25 cellular contexts compared by ENCODE assay signal in the genomic region with DNA sequence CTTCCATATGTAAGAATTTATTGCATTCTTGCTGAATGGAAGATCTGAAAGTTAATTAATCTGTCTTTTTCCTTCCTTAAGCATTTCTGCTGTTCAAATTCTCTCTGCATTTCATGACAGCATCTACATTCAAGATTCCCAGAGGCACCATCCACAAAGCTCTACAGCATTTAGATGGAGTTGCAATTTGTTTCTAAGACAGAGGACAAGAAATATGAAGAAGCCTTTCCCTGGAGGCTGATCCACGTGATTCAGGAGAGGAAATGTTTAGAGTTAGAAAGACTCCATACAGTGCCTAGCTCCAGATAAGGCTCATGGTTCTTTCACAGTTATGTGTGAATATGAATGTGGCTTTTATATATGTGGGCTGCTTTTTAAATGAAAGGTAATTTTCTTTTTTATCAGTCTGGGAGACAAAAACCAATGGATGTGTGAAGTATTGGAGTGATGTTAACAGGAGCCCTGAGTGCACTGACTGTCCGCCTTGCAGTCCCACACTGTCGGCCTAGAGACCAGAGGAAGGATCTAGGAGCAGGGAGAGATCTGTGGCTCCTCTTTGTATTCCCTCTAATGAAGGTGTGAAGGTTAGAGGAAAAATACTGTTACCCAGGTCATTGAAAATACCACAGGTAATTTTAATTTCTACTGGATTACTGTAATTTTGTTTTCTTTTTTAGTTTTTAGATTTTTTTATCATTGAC.
"Had no signal": no experiment of that assay in that cellular context is flagged by ENCODE, and none has a peak within 500 bp of the region (broad histone marks: within the 10 kb centered on the region; RNA-seq: fewer than 3 reads in every experiment).

No MANE protein-coding gene starts in this region.

- H3K27ac ChIP-seq: brain microvascular endothelial cell, left lung, tibial nerve, uterus had no signal

- H3K4me3 ChIP-seq: left lung, lung, tibial nerve, uterus had no signal

- H3K36me3 Mint-ChIP-seq: activated naive CD4-positive, alpha-beta T cell treated with anti-CD3 and anti-CD28 coated beads, Interleukin-2, amount 50 U/mL, for 24 hours; immature natural killer cell; mesothelial cell of epicardium; natural killer cell; stimulated activated effector memory CD8-positive, alpha-beta T cell treated with anti-CD3 and anti-CD28 coated beads, Interleukin-12 subunit alpha, Interleukin-12 subunit beta, amount 100 ng/mL, for 72 hours had no signal

- H3K9me3 Mint-ChIP-seq: activated CD4-positive, alpha-beta T cell treated with anti-CD3 and anti-CD28 coated beads, Interleukin-2, amount 10 ng/mL, durations not matched to agents 7 days and 5 days; activated naive CD4-positive, alpha-beta T cell treated with anti-CD3 and anti-CD28 coated beads, Interleukin-2, amount 50 U/mL, for 24 hours; dendritic cell treated with granulocyte-macrophage colony-stimulating factor and Interleukin-4, amounts not matched to agents 40 ng/mL and 50 ng/mL, for 4 days; immature natural killer cell; natural killer cell; stimulated activated effector memory CD8-positive, alpha-beta T cell treated with anti-CD3 and anti-CD28 coated beads, Interleukin-12 subunit alpha, Interleukin-12 subunit beta, amount 100 ng/mL, for 72 hours; stimulated activated naive CD8-positive, alpha-beta T cell treated with anti-CD3 and anti-CD28 coated beads, Interleukin-15, amount 100 ng/mL, for 72 hours had no signal

- H3K4me3 Mint-ChIP-seq: activated CD4-positive, alpha-beta T cell treated with anti-CD3 and anti-CD28 coated beads, Interleukin-2, amount 10 ng/mL, durations not matched to agents 7 days and 5 days; activated naive CD4-positive, alpha-beta T cell treated with anti-CD3 and anti-CD28 coated beads, Interleukin-2, amount 50 U/mL, for 24 hours; dendritic cell treated with granulocyte-macrophage colony-stimulating factor and Interleukin-4, amounts not matched to agents 40 ng/mL and 50 ng/mL, for 4 days; immature natural killer cell; mesothelial cell of epicardium; natural killer cell; stimulated activated effector memory CD8-positive, alpha-beta T cell treated with anti-CD3 and anti-CD28 coated beads, Interleukin-12 subunit alpha, Interleukin-12 subunit beta, amount 100 ng/mL, for 72 hours; stimulated activated naive CD8-positive, alpha-beta T cell treated with anti-CD3 and anti-CD28 coated beads, Interleukin-15, amount 100 ng/mL, for 72 hours; T-helper 17 cell had no signal

- DNase-seq: activated CD4-positive, alpha-beta T cell treated with anti-CD3 and anti-CD28 coated beads, Interleukin-2, amount 10 ng/mL, durations not matched to agents 7 days and 5 days; activated gamma-delta T cell treated with Interleukin-2 at 50 U/mL for 16 hours; activated T-cell treated with anti-CD3 and anti-CD28 coated beads, Interleukin-2, amount 50 U/mL, for 1 hour; aorta; brain microvascular endothelial cell; caudate nucleus; effector CD4-positive, alpha-beta T cell; erythroblast; foreskin melanocyte; immature natural killer cell; kidney glomerular epithelial cell; left lung; natural killer cell; nucleus accumbens; small intestine; stimulated activated CD4-positive, alpha-beta T cell treated with anti-CD3 and anti-CD28 coated beads, Interleukin-2, amount 100 ng/mL, for 24 hours; stimulated activated naive CD8-positive, alpha-beta T cell treated with anti-CD3 and anti-CD28 coated beads, Interleukin-15, amount 100 ng/mL, for 72 hours; T-helper 17 cell; uterus had no signal

- H3K27me3 Mint-ChIP-seq: activated naive CD4-positive, alpha-beta T cell treated with anti-CD3 and anti-CD28 coated beads, Interleukin-2, amount 50 U/mL, for 24 hours; dendritic cell treated with granulocyte-macrophage colony-stimulating factor and Interleukin-4, amounts not matched to agents 40 ng/mL and 50 ng/mL, for 4 days; stimulated activated naive CD8-positive, alpha-beta T cell treated with anti-CD3 and anti-CD28 coated beads, Interleukin-15, amount 100 ng/mL, for 72 hours had no signal

- H3K4me1 Mint-ChIP-seq: activated CD4-positive, alpha-beta T cell treated with anti-CD3 and anti-CD28 coated beads, Interleukin-2, amount 10 ng/mL, durations not matched to agents 7 days and 5 days; activated naive CD4-positive, alpha-beta T cell treated with anti-CD3 and anti-CD28 coated beads, Interleukin-2, amount 50 U/mL, for 24 hours; immature natural killer cell; mesothelial cell of epicardium; natural killer cell; stimulated activated effector memory CD8-positive, alpha-beta T cell treated with anti-CD3 and anti-CD28 coated beads, Interleukin-12 subunit alpha, Interleukin-12 subunit beta, amount 100 ng/mL, for 72 hours; stimulated activated naive CD8-positive, alpha-beta T cell treated with anti-CD3 and anti-CD28 coated beads, Interleukin-15, amount 100 ng/mL, for 72 hours; T-helper 17 cell had no signal

- H3K9me3 ChIP-seq: left lung, tibial nerve, uterus had no signal

- H3K27ac Mint-ChIP-seq: activated CD4-positive, alpha-beta T cell treated with anti-CD3 and anti-CD28 coated beads, Interleukin-2, amount 10 ng/mL, durations not matched to agents 7 days and 5 days; activated naive CD4-positive, alpha-beta T cell treated with anti-CD3 and anti-CD28 coated beads, Interleukin-2, amount 50 U/mL, for 24 hours; dendritic cell treated with granulocyte-macrophage colony-stimulating factor and Interleukin-4, amounts not matched to agents 40 ng/mL and 50 ng/mL, for 4 days; immature natural killer cell; mesothelial cell of epicardium; natural killer cell; stimulated activated effector memory CD8-positive, alpha-beta T cell treated with anti-CD3 and anti-CD28 coated beads, Interleukin-12 subunit alpha, Interleukin-12 subunit beta, amount 100 ng/mL, for 72 hours; stimulated activated naive CD8-positive, alpha-beta T cell treated with anti-CD3 and anti-CD28 coated beads, Interleukin-15, amount 100 ng/mL, for 72 hours; T-helper 17 cell had no signal

- H3K36me3 ChIP-seq: brain microvascular endothelial cell, left lung, tibial nerve, uterus had no signal

- H3K4me1 ChIP-seq: left lung, tibial nerve, uterus had no signal

- H3K27me3 ChIP-seq: brain microvascular endothelial cell, left lung, tibial nerve, uterus had no signal
